16 cellular contexts compared by ENCODE assay signal in genomic region chr4:99408346-99408745, GRCh38. TPM values are rescaled to one million over a fixed set of nuclear protein-coding genes. Genes with fewer than 3 reads are reported as not detected.
"Had no signal": no experiment of that assay in that cellular context is flagged by ENCODE, and none has a peak within 500 bp of the region (broad histone marks: within the 10 kb centered on the region; RNA-seq: fewer than 3 reads in every experiment).

No MANE protein-coding gene starts in this region.

- H3K4me1 ChIP-seq: breast epithelium had no signal

- H3K4me3 ChIP-seq: breast epithelium had no signal

- H3K9me3 ChIP-seq: breast epithelium had no signal

- ATAC-seq: activated naive CD8-positive, alpha-beta T cell treated with anti-CD3 and anti-CD28 coated beads, Interleukin-2, amount 50 U/mL, for 24 hours; activated T-cell treated with anti-CD3 and anti-CD28 coated beads, Interleukin-2, amount 50 U/mL, for 4 hours; left colon had no signal

- DNase-seq: activated CD4-positive, alpha-beta T cell treated with anti-CD3 and anti-CD28 coated beads, Interleukin-2, amount 50 U/mL, for 1 hour; activated CD4-positive, CD25-positive, alpha-beta regulatory T cell treated with anti-CD3 and anti-CD28 coated beads, Interleukin-2, amount 50 U/mL, for 72 hours; activated CD8-positive, alpha-beta memory T cell treated with anti-CD3 and anti-CD28 coated beads, Interleukin-2, amount 50 U/mL, for 4 hours; activated naive CD4-positive, alpha-beta T cell treated with anti-CD3 and anti-CD28 coated beads, Interleukin-2, amount 10 ng/mL, durations not matched to agents 7 days and 5 days; activated naive CD8-positive, alpha-beta T cell treated with anti-CD3 and anti-CD28 coated beads, Interleukin-2, amount 50 U/mL, for 24 hours; activated T-cell treated with anti-CD3 and anti-CD28 coated beads, Interleukin-2, amount 50 U/mL, for 4 hours; aorta; dermis blood vessel endothelial cell; left colon; midbrain; stimulated activated naive CD4-positive, alpha-beta T cell; trophoblast cell had no signal

- H3K36me3 ChIP-seq: breast epithelium had no signal

- H3K27me3 ChIP-seq: breast epithelium had no signal

RNA-seq across cellular contexts. Expression of gene ADH7, which starts 26.8 kb away (rescaled TPM):
- total RNA-seq: activated T-cell treated with anti-CD3 and anti-CD28 coated beads, Interleukin-2, amount 50 U/mL, for 4 hours; aorta; breast epithelium; chondrocyte; dermis blood vessel endothelial cell; left colon; lung microvascular endothelial cell; subcutaneous adipose tissue had no signal

RNA-seq across cellular contexts. Expression of gene ADH1C, which starts 55.8 kb away (rescaled TPM):
- total RNA-seq: chondrocyte, dermis blood vessel endothelial cell, lung microvascular endothelial cell had no signal
